In the genomic region with DNA sequence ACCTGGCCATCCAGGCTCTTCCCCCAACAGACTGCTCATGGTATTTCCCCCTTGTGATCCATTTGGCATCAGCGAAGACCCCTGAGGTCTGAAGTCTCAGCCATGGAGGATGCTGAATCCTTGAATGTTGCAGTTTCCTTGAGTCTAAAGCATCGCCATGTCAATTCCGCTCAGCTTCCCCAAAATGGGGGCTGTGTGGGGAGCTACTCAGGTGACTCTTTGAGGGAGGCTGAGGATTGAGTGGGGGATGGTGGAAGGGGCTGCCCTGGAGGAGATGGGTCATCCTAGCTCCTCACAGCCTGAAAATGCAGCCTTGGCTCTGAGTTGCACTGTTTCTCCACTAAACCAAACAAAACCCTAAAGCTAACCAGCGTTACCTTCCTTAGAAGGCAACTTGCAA, we compare ENCODE assay signal across 29 cellular contexts. TPM values are rescaled to one million over a fixed set of nuclear protein-coding genes. Genes with fewer than 3 reads are reported as not detected.
A peak's percentile ranks its signal among the peaks of the same experiment; 100 is the strongest.
DNase-seq lines count a peak whose midpoint lies in the region; FAIRE-seq and TF ChIP-seq lines count a peak whose summit lies in the region.
"Had no signal": no experiment of that assay in that cellular context is flagged by ENCODE, and none has a peak within 500 bp of the region (broad histone marks: within the 10 kb centered on the region; RNA-seq: fewer than 3 reads in every experiment).

No MANE protein-coding gene starts in this region.

- no peak overlapping the region; the same call in 1 of the 2 replicates for H4K8ac ChIP-seq in H1 (ENCODE audit: extremely low read depth, insufficient read depth, low read length)

- H3K27me3 ChIP-seq in H1 (replicated peaks in 1 of 4; ENCODE audit: control insufficient read depth in 3 of 4, extremely low read depth in 1 of 4, insufficient read depth in 3 of 4, low read length in 3 of 4): no peaks in the 10 kb centered on the region; a peak in 2 of 7 replicates
- H3K27me3 ChIP-seq in esophagus muscularis mucosa: peaks cover 0 to 23% (median 0%) of the 10 kb centered on the region in 4 donors
- H3K27me3 ChIP-seq: BLaER1 had no signal

- H4K91ac ChIP-seq in H1 (replicated peaks; ENCODE audit: insufficient read length, low read length): no peak overlapping the region

- H3K4me2 ChIP-seq in H1 (ENCODE audit: insufficient read depth in 1 of 2, low read depth in 2 of 2, low read length in 2 of 2): no peak overlapping the region
- H3K4me2 ChIP-seq: A549, BLaER1 had no signal

- H2AK5ac ChIP-seq in H1 (ENCODE audit: low read depth, low read length): no peak overlapping the region

- no peaks in the 10 kb centered on the region for H4K20me1 ChIP-seq in H1 (replicated peaks in 1 of 2; ENCODE audit: control insufficient read depth in 1 of 2, insufficient read depth in 2 of 2, low read length in 2 of 2)
- H4K20me1 ChIP-seq: BLaER1 had no signal

- no peak overlapping the region for H4K5ac ChIP-seq in H1 (ENCODE audit: insufficient read length, low read depth, low read length)

- H3K14ac ChIP-seq in H1 (ENCODE audit: insufficient read length): no peak overlapping the region

- peaks cover 3% of the 10 kb centered on the region; the same call in 1 of the 2 replicates for H3K23me2 ChIP-seq in H1 (ENCODE audit: low read depth, low read length)

- no peak for TF ChIP-seq CTCF in coronary artery (IDR thresholded peaks at IDR 0.05)
- TF ChIP-seq CTCF in H1 (IDR thresholded peaks at IDR 0.05; ENCODE audit: control extremely low read depth in 1 of 3, insufficient read depth in 1 of 3, low read depth in 1 of 3, low read length in 3 of 3): no peak
- no peak for TF ChIP-seq CTCF in esophagus muscularis mucosa (IDR thresholded peaks at IDR 0.05)

- no peak overlapping the region for H2BK120ac ChIP-seq in H1 (replicated peaks; ENCODE audit: low read depth, low read length)

- H2AFZ ChIP-seq in H1 (ENCODE audit: low read length): no peak overlapping the region

- no peaks in the 10 kb centered on the region for H3K79me1 ChIP-seq in H1 (ENCODE audit: low read depth, low read length)

- H3K56ac ChIP-seq in H1 (replicated peaks; ENCODE audit: insufficient read length, low read depth, low read length): no peak overlapping the region

- H3K27ac ChIP-seq in coronary artery (no peak overlapping the region), H1 (ENCODE audit: low read depth, low read length) (no peak overlapping the region), esophagus muscularis mucosa (replicated peaks in 1 of 4) (no peak overlapping the region)
- H3K27ac ChIP-seq: 22Rv1, A549, BLaER1 had no signal

- no peak overlapping the region for H3K9ac ChIP-seq in H1 (replicated peaks in 1 of 4; ENCODE audit: extremely low read depth in 1 of 4, low read depth in 3 of 4, low read length in 3 of 4)
- H3K9ac ChIP-seq: BLaER1 had no signal

- TF ChIP-seq POLR2A in H1 (IDR thresholded peaks at IDR 0.05; ENCODE audit: control extremely low read depth in 1 of 2, low read depth in 2 of 2, low read length in 2 of 2) (no peak), esophagus muscularis mucosa (IDR thresholded peaks at IDR 0.05; ENCODE audit: low read depth) (no peak)

- H3K4me1 ChIP-seq in H1 (replicated peaks in 1 of 4; ENCODE audit: control insufficient read depth in 3 of 4, insufficient read depth in 4 of 4, low read length in 3 of 4) (peaks cover 0 to 8% (median 3%) of the 10 kb centered on the region in 4 experiments; a peak in 4 of 7 replicates), esophagus muscularis mucosa (no peaks in the 10 kb centered on the region)
- H3K4me1 ChIP-seq: A549, BE2C, BLaER1 had no signal

- CTCF ChIA-PET in H1 (lab: Charles Lee; ENCODE audit: partially characterized antibody): interaction anchor here (0.6 to 5.2 kb wide), 2 partner anchors 28 to 501 kb away, joined by 4 to 20 read pairs; no protein-coding TSS in a partner anchor

- no peak overlapping the region; the same call in 1 of the 2 replicates for H3K18ac ChIP-seq in H1 (ENCODE audit: extremely low read depth, low read length)

- intact Hi-C loops in esophagus muscularis mucosa (cut with DNase I): no loop called here
- intact Hi-C loops in posterior vena cava (cut with DNase I): no loop called here

- no peak overlapping the region for H3K4ac ChIP-seq in H1 (replicated peaks; ENCODE audit: insufficient read length, low read depth, low read length)

- TF ChIP-seq RAD21 in H1 (IDR thresholded peaks at IDR 0.05 in 1 of 2, conservative IDR thresholded peaks at IDR 0.05 in 1 of 2; ENCODE audit: low read depth in 2 of 2, low read length in 2 of 2): no peak

- DNase-seq in coronary artery (ENCODE audit: low spot score) (peak; percentile 49), H1 (ENCODE audit: low read depth in 1 of 2, low spot score in 2 of 2) (peak in 1 of 2 experiments; percentile 24), esophagus muscularis mucosa (ENCODE audit: extremely low spot score) (peak; percentile 88), AG08396 (ENCODE audit: low spot score) (no peak), cerebellum (ENCODE audit: low spot score) (no peak), posterior vena cava (ENCODE audit: low spot score) (no peak)
- DNase-seq: BE2C; C1 segment of cervical spinal cord; CD4-positive, alpha-beta memory T cell; CD4-positive, CD25-positive, alpha-beta regulatory T cell; CD8-positive, alpha-beta memory T cell; COR-L47; DMS 273 treated with DMSO at 0.1 percent for 48 hours; DMS153; DMS53; DMS79; DND-41; EL; GDM1 had no signal

- TF ChIP-seq EP300 in H1 (IDR thresholded peaks at IDR 0.05; ENCODE audit: borderline replicate concordance in 1 of 2, low read depth in 2 of 2, low read length in 2 of 2) (no peak), esophagus muscularis mucosa (IDR thresholded peaks at IDR 0.05) (no peak)

- H2BK20ac ChIP-seq in H1 (ENCODE audit: low read length): no peak overlapping the region

- H2BK5ac ChIP-seq in H1 (ENCODE audit: low read depth, low read length): no peak overlapping the region

- H3K36me3 ChIP-seq in H1 (ENCODE audit: control insufficient read depth in 2 of 4, insufficient read depth in 4 of 4, low read length in 3 of 4) (no peaks in the 10 kb centered on the region), esophagus muscularis mucosa (no peaks in the 10 kb centered on the region)
- H3K36me3 ChIP-seq: BE2C, BLaER1 had no signal

- no peak overlapping the region for H3K4me3 ChIP-seq in coronary artery
- no peak overlapping the region for H3K4me3 ChIP-seq in H1 (ENCODE audit: extremely low read depth in 1 of 4, insufficient read depth in 2 of 4, low read depth in 3 of 4, low read length in 4 of 4)
- H3K4me3 ChIP-seq in esophagus muscularis mucosa: no peak overlapping the region
- H3K4me3 ChIP-seq: A549, BLaER1, GM12878 had no signal

- WGBS in H1 (ENCODE audit: extremely low coverage in 1 of 2, insufficient coverage in 1 of 2, insufficient read length in 1 of 2, insufficient replicate concordance in 2 of 2, low coverage in 1 of 2, low lambda C conversion rate in 2 of 2, missing lambda C conversion rate in 1 of 2), 2 experiments: 95% methylated on average over 4 of the region's 4 CpGs; no CpG with 5 or more reads in 1 of the 2 experiments
- WGBS in esophagus muscularis mucosa: 80% methylated on average over 1 of the region's 4 CpGs

- POLR2A ChIA-PET in H1 (lab: Charles Lee; ENCODE audit: partially characterized antibody): interaction anchor here (1.8 kb wide), 1 partner anchor 12 kb away, joined by 4 read pairs; no protein-coding TSS in a partner anchor

- no peaks in the 10 kb centered on the region for H3K79me2 ChIP-seq in H1 (ENCODE audit: control insufficient read depth in 1 of 2, insufficient read depth in 2 of 2, low read length in 2 of 2)

- FAIRE-seq in H1 (lab: Jason Lieb, UNC): no peak
- FAIRE-seq: A549, GM12878, GM12892, GM18507 had no signal

- no peak overlapping the region for H3K23ac ChIP-seq in H1 (ENCODE audit: insufficient read length)

- H3K9me3 ChIP-seq in H1 (ENCODE audit: insufficient read depth in 2 of 2, low read depth in 1 of 2, low read length in 1 of 2) (no peaks in the 10 kb centered on the region), esophagus muscularis mucosa (no peaks in the 10 kb centered on the region)
- H3K9me3 ChIP-seq: A549, BE2C, BLaER1 had no signal

- no peak overlapping the region for H2BK12ac ChIP-seq in H1 (ENCODE audit: low read depth, low read length)

- peak overlapping the region; percentile 61; the same call in 1 of the 2 replicates for H2BK15ac ChIP-seq in H1 (ENCODE audit: low read length)

TF ChIP-seq in H1, 55 proteins besides CTCF, POLR2A, EP300 and RAD21 (continues in another document):
- TF ChIP-seq NRF1 (IDR thresholded peaks at IDR 0.05; ENCODE audit: low read depth, low read length) (no peak), TEAD4 (IDR thresholded peaks at IDR 0.05; ENCODE audit: low read depth, low read length) (no peak)
- TF ChIP-seq, protein P1, sequence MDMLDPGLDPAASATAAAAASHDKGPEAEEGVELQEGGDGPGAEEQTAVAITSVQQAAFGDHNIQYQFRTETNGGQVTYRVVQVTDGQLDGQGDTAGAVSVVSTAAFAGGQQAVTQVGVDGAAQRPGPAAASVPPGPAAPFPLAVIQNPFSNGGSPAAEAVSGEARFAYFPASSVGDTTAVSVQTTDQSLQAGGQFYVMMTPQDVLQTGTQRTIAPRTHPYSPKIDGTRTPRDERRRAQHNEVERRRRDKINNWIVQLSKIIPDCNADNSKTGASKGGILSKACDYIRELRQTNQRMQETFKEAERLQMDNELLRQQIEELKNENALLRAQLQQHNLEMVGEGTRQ (IDR thresholded peaks at IDR 0.05; ENCODE audit: low read length): no peak

RNA-seq across cellular contexts. Expression of gene C16orf78, which starts 2.6 kb away (rescaled TPM):
- not detected in 2 replicates for total RNA-seq in H1 (2021; fragmentation: NEBNext Ultra II Directional; extraction: Animal tissue kit (Norgen Biotek cat#: 25700))
- not detected in 2 replicates for polyA plus RNA-seq in H1 (2011; rRNA removed)
- polyA plus RNA-seq in H1 (2011; cell fraction: cytosol; rRNA removed): not detected
- polyA plus RNA-seq in H1 (2011; cell fraction: nucleus; rRNA removed): not detected
- not detected in 4 replicates for polyA plus RNA-seq in H1 (2012, experiment 1 of 2)
- polyA plus RNA-seq in H1 (2012, experiment 2 of 2): not detected
- not detected for polyA plus RNA-seq in H1 (2013, experiment 1 of 2)
- not detected for polyA plus RNA-seq in H1 (2013, experiment 2 of 2)
- polyA minus RNA-seq in H1 (2011; rRNA and poly(A)+ RNA removed): not detected in 2 replicates
- not detected for polyA minus RNA-seq in H1 (2011; cell fraction: cytosol; rRNA and poly(A)+ RNA removed)
- not detected for polyA minus RNA-seq in H1 (2011; cell fraction: nucleus; rRNA and poly(A)+ RNA removed)
- total RNA-seq in esophagus muscularis mucosa (not detected), cerebellum (not detected), posterior vena cava (not detected)
- total RNA-seq: A172; CD4-positive, alpha-beta memory T cell; CD4-positive, CD25-positive, alpha-beta regulatory T cell; CD8-positive, alpha-beta memory T cell; Daoy; G401; GM12878 had no signal
- polyA plus RNA-seq: A549; CD14-positive monocyte; CD4-positive, alpha-beta memory T cell; CD4-positive, CD25-positive, alpha-beta regulatory T cell; CD8-positive, alpha-beta memory T cell; GM12878 had no signal

Comparison
In these comparisons a context has a peak if more than half of its experiments do, and no peak if none do; other contexts are left out.
1. DNase-seq: peak in coronary artery (single experiment) and esophagus muscularis mucosa (single experiment); none in AG08396 (single experiment), cerebellum (single experiment) and posterior vena cava (single experiment).